ENCODE assay signal across 8 cellular contexts in the genomic region with DNA sequence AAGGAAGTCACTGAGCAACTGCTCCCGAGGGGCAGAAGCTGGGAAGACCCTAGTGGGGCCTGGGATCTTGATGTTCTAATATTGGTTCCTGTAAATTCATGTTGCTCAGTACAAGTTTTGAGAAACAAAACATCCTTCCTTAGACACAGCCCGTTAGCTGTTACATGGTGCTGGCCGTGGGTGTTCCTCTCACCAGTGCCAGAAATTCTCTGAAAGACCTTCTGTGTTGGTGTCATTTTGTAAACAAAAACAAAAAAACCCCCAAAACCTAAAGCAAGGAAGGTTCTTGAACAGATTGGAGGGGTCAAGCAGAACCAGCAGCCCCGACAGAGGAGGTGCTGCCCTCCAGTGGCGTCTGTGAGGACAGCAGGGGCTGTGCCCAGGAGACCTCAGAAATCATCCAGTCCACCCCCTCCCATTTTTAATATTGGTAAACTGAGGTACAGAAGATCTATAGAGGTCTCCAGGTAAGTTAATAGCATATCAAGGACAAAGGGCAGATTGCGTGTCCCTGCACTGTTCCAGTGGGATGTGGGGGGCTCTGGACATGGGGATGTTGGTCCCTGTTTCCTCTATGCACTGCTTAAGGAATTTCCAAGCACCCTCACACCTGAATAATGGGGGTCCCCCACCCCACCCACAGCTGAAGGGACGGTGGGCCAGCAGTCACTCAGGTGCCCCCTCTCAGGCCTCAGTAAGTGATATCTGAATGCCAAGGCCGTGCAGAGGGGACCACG. TPM values are rescaled to one million over a fixed set of nuclear protein-coding genes. Genes with fewer than 3 reads are reported as not detected.
DNase-seq lines count a peak whose midpoint lies in the region; ATAC-seq and TF ChIP-seq lines count a peak whose summit lies in the region.

No MANE protein-coding gene starts in this region.

- H3K36me3 ChIP-seq in parathyroid adenoma (ENCODE audit: control insufficient read depth, insufficient read depth, low read length) (no peaks in the 10 kb centered on the region), aorta (ENCODE audit: control insufficient read depth in 1 of 2, insufficient read depth in 2 of 2, low read length in 1 of 2) (no peaks in the 10 kb centered on the region)

- no peak overlapping the region for H2AFZ ChIP-seq in parathyroid adenoma

- WGBS in aorta, 2 donors = 37 to 38% methylated on average over 9 of the region's 9 CpGs

- peak; percentile 94 for TF ChIP-seq CTCF in GM13977 (IDR thresholded peaks at IDR 0.05; ENCODE audit: extremely low read depth, insufficient read depth, missing control alignments)
- peak; percentile 74 for TF ChIP-seq CTCF in parathyroid adenoma (IDR thresholded peaks at IDR 0.05)

- no peaks in the 10 kb centered on the region for H3K4me1 ChIP-seq in parathyroid adenoma
- H3K4me1 ChIP-seq in aorta (ENCODE audit: control insufficient read depth in 1 of 2, insufficient read depth in 2 of 2, low read length in 2 of 2) = peaks cover 0 to 1% of the 10 kb centered on the region in 2 donors

- H3K4me3 ChIP-seq in parathyroid adenoma (ENCODE audit: low read depth, low read length) (no peak overlapping the region), aorta (ENCODE audit: low read length in 2 of 2) (no peak overlapping the region)

- no peak overlapping the region for H3K27ac ChIP-seq in parathyroid adenoma
- no peak overlapping the region for H3K27ac ChIP-seq in aorta (ENCODE audit: low read depth in 1 of 2, low read length in 2 of 2)

- H3K9me3 ChIP-seq in parathyroid adenoma (ENCODE audit: control insufficient read depth, low read length) (no peaks in the 10 kb centered on the region), aorta (ENCODE audit: control insufficient read depth, low read length) (no peaks in the 10 kb centered on the region)

- H3K27me3 ChIP-seq in parathyroid adenoma (ENCODE audit: control insufficient read depth, insufficient read depth, low read length) = no peaks in the 10 kb centered on the region
- no peaks in the 10 kb centered on the region for H3K27me3 ChIP-seq in aorta (ENCODE audit: control insufficient read depth in 1 of 2, insufficient read depth in 2 of 2, low read length in 1 of 2)

- intact Hi-C loops in aorta (cut with DNase I) = loop anchor here (2.0 to 5.0 kb wide), 5 partner anchors 69 to 131 kb away; no protein-coding TSS in a partner anchor

- DNase-seq in ACHN (peak; percentile 36), GM13977 (ENCODE audit: low spot score) (peak; percentile 76), RPMI8226 (peak; percentile 59), globus pallidus (ENCODE audit: low spot score) (peak; percentile 74), aorta (peak; percentile 73 to 85), LoVo (ENCODE audit: low spot score) (no peak)
- DNase-seq in activated naive CD4-positive, alpha-beta T cell (lab: John Stamatoyannopoulos, UW) = peak; percentile 16 to 65 (median 47)

- H3K79me2 ChIP-seq in parathyroid adenoma = no peaks in the 10 kb centered on the region

- H3K9ac ChIP-seq in parathyroid adenoma = no peak overlapping the region

- in situ Hi-C loops in ACHN (cut with HindIII; ENCODE audit: low pct_ligation_motif_present, low pct_unique_long_range_greater_than_20kb, low sequenced_read_pairs) (no loop called here), GM13977 (cut with MboI; ENCODE audit: low pct_unique_long_range_greater_than_20kb, low sequenced_read_pairs, unreplicated experiment) (no loop called here)

- H3K4me2 ChIP-seq in parathyroid adenoma (ENCODE audit: low read length) = no peak overlapping the region

- peak; percentile 77 for ATAC-seq in aorta (ENCODE audit: low FRiP score)

RNA-seq across cellular contexts. Expression of gene SLC2A7, which starts 38.2 kb away (rescaled TPM):
- not detected for total RNA-seq in aorta
- not detected for polyA plus RNA-seq in aorta

RNA-seq across cellular contexts. Expression of gene CA6, which starts 42.4 kb away (rescaled TPM):
- not detected for total RNA-seq in aorta
- not detected for polyA plus RNA-seq in aorta
